33 cellular contexts compared by ENCODE assay signal in genomic region chr9:131065599-131065998, GRCh38. TPM values are rescaled to one million over a fixed set of nuclear protein-coding genes. Genes with fewer than 3 reads are reported as not detected.
"Had no signal": no experiment of that assay in that cellular context is flagged by ENCODE, and none has a peak within 500 bp of the region (broad histone marks: within the 10 kb centered on the region; RNA-seq: fewer than 3 reads in every experiment).

No MANE protein-coding gene starts in this region.

- H3K27me3 ChIP-seq: adrenal gland, body of pancreas, breast epithelium had no signal

- H3K27ac ChIP-seq: adrenal gland, body of pancreas, brain microvascular endothelial cell, breast epithelium, VCaP had no signal

- ATAC-seq: activated CD8-positive, alpha-beta T cell treated with anti-CD3 and anti-CD28 coated beads for 36 hours; activated naive CD4-positive, alpha-beta T cell treated with anti-CD3 and anti-CD28 coated beads, Interleukin-2, amount 50 U/mL, for 72 hours; activated T-cell treated with anti-CD3 and anti-CD28 coated beads, Interleukin-2, amount 50 U/mL, for 4 hours; activated T-cell treated with anti-CD3 and anti-CD28 coated beads, Interleukin-2, amount 50 U/mL, for 72 hours; activated T-helper 17 cell treated with anti-CD3 and anti-CD28 coated beads, Interleukin-2, amount 50 U/mL, for 72 hours; body of pancreas had no signal

- H3K9me3 ChIP-seq: adrenal gland, body of pancreas, breast epithelium had no signal

- H3K4me1 ChIP-seq: adrenal gland, body of pancreas, breast epithelium had no signal

- DNase-seq: activated B cell treated with CpG ODN at 0.5 μM for 24 hours; activated CD4-positive, alpha-beta memory T cell treated with anti-CD3 and anti-CD28 coated beads for 36 hours; activated CD4-positive, alpha-beta T cell treated with anti-CD3 and anti-CD28 coated beads for 4 hours; activated CD4-positive, alpha-beta T cell treated with anti-CD3 and anti-CD28 coated beads, Interleukin-2, amount 10 ng/mL, durations not matched to agents 24 days and 14 days; activated CD4-positive, alpha-beta T cell treated with anti-CD3 and anti-CD28 coated beads, Interleukin-2, amount 50 U/mL, for 1 hour; activated CD4-positive, alpha-beta T cell treated with anti-CD3 and anti-CD28 coated beads, Interleukin-2, amount 50 U/mL, for 4 hours; activated CD4-positive, CD25-positive, alpha-beta regulatory T cell treated with anti-CD3 and anti-CD28 coated beads, Interleukin-2, amount 50 U/mL, for 72 hours; activated CD8-positive, alpha-beta memory T cell treated with anti-CD3 and anti-CD28 coated beads, Interleukin-2, amount 50 U/mL, for 4 hours; activated CD8-positive, alpha-beta T cell treated with anti-CD3 and anti-CD28 coated beads for 36 hours; activated effector memory CD4-positive, alpha-beta T cell treated with anti-CD3 and anti-CD28 coated beads, Interleukin-2, amount 50 U/mL, for 16 hours; activated gamma-delta T cell treated with Interleukin-2 at 50 U/mL for 16 hours; activated naive CD4-positive, alpha-beta T cell; activated naive CD4-positive, alpha-beta T cell treated with anti-CD3 and anti-CD28 coated beads for 36 hours; activated naive CD4-positive, alpha-beta T cell treated with anti-CD3 and anti-CD28 coated beads, Interleukin-2, amount 50 U/mL, for 16 hours; activated naive CD8-positive, alpha-beta T cell treated with anti-CD3 and anti-CD28 coated beads for 36 hours; activated T-cell treated with anti-CD3 and anti-CD28 coated beads for 4 hours; activated T-cell treated with anti-CD3 and anti-CD28 coated beads, Interleukin-2, amount 50 U/mL, for 1 hour; activated T-cell treated with anti-CD3 and anti-CD28 coated beads, Interleukin-2, amount 50 U/mL, for 4 hours; activated T-cell treated with anti-CD3 and anti-CD28 coated beads, Interleukin-2, amount 50 U/mL, for 72 hours; adrenal gland; amniotic stem cell; aorta; body of pancreas; brain microvascular endothelial cell; central memory CD4-positive, alpha-beta T cell; T-helper 2 cell; T-helper 9 cell had no signal

- H3K36me3 ChIP-seq: adrenal gland, brain microvascular endothelial cell, breast epithelium had no signal

- H3K4me3 ChIP-seq: adrenal gland, body of pancreas, breast epithelium had no signal

- FAIRE-seq: astrocyte, TTC549 had no signal

RNA-seq across cellular contexts. Expression of gene AIF1L, which starts 30.7 kb away (rescaled TPM):
- total RNA-seq: activated B cell treated with CpG ODN at 0.5 μM for 24 hours had no signal

RNA-seq across cellular contexts. Expression of gene LAMC3, which starts 56.6 kb away (rescaled TPM):
- total RNA-seq: activated B cell treated with CpG ODN at 0.5 μM for 24 hours had no signal
